Comparison of ENCODE assay signal across 8 cellular contexts in genomic region chr1:18903313-18903671, GRCh38.
A peak's percentile ranks its signal among the peaks of the same experiment; 100 is the strongest.
DNase-seq lines count a peak whose midpoint lies in the region; ATAC-seq and TF ChIP-seq lines count a peak whose summit lies in the region.

No MANE protein-coding gene starts in this region.

- H3K9ac ChIP-seq in BLaER1: peak overlapping the region; percentile 97
- H3K9ac ChIP-seq in duodenal mucosa (ENCODE audit: low read depth in 1 of 2, low read length in 2 of 2): peak overlapping the region; percentile 25 to 75

- H3K4me2 ChIP-seq in BLaER1: peak overlapping the region; percentile 99

- H3K9me3 Mint-ChIP-seq in nephron: no peaks in the 10 kb centered on the region

- H3K27me3 ChIP-seq in BLaER1 (no peaks in the 10 kb centered on the region), duodenal mucosa (ENCODE audit: control insufficient read depth in 1 of 2, insufficient read depth in 2 of 2, low read length in 2 of 2) (no peaks in the 10 kb centered on the region)

- peaks cover 80% of the 10 kb centered on the region for H3K4me1 Mint-ChIP-seq in nephron

- H3K27ac ChIP-seq in BLaER1 (peak overlapping the region; percentile 99), duodenal mucosa (ENCODE audit: low read depth, low read length) (no peak overlapping the region)

- H3K9me3 ChIP-seq in BLaER1 (no peaks in the 10 kb centered on the region), duodenal mucosa (ENCODE audit: control insufficient read depth in 1 of 2, low read length in 2 of 2) (no peaks in the 10 kb centered on the region)

- H3K36me3 ChIP-seq in BLaER1 (peaks cover 5% of the 10 kb centered on the region; the same call in 1 of the 2 replicates), duodenal mucosa (ENCODE audit: control insufficient read depth in 1 of 2, insufficient read depth in 2 of 2, low read length in 2 of 2) (peaks cover 0 to 4% of the 10 kb centered on the region in 2 donors)

- H3K4me1 ChIP-seq in BLaER1 (peaks cover 86% of the 10 kb centered on the region), duodenal mucosa (ENCODE audit: control insufficient read depth in 1 of 2, insufficient read depth in 2 of 2, low read length in 2 of 2) (peaks cover 8 to 12% of the 10 kb centered on the region in 2 donors)

- ATAC-seq in GM21723 (IDR thresholded peaks at IDR 0.05; ENCODE audit: unreplicated experiment): no peak

- H3K4me3 Mint-ChIP-seq in nephron: peak overlapping the region; percentile 86 to 98 (median 89)

- H3K4me3 ChIP-seq in BLaER1: peak overlapping the region; percentile 95
- peak overlapping the region; percentile 71 for H3K4me3 ChIP-seq in LNCaP clone FGC (ENCODE audit: low read depth, low read length)
- H3K4me3 ChIP-seq in duodenal mucosa (ENCODE audit: low read depth in 1 of 2, low read length in 2 of 2): peak overlapping the region; percentile 76 to 81

- peaks cover 6% of the 10 kb centered on the region for H3K36me3 Mint-ChIP-seq in nephron (ENCODE audit: low read depth)

- DNase-seq in LNCaP clone FGC (ENCODE audit: low read depth) (peak; percentile 59), NCI-H524 treated with DMSO at 0.1 percent for 48 hours (lab: John Stamatoyannopoulos, UW) (no peak)
- DNase-seq in stimulated activated CD4-positive, alpha-beta T cell treated with anti-CD3 and anti-CD28 coated beads, Interleukin-15, amount 100 ng/mL, for 24 hours: no peak
- DNase-seq in stimulated activated naive CD4-positive, alpha-beta T cell treated with Interleukin-2 at 50 U/mL for 16 hours (lab: John Stamatoyannopoulos, UW): no peak

- peak overlapping the region; percentile 100 for H3K27ac Mint-ChIP-seq in nephron

- H4K20me1 ChIP-seq in BLaER1: peaks cover 19% of the 10 kb centered on the region; the same call in 1 of the 2 replicates

- H3K27me3 Mint-ChIP-seq in nephron (ENCODE audit: low read depth): peaks cover 4% of the 10 kb centered on the region

- TF ChIP-seq CTCF in LNCaP clone FGC (IDR thresholded peaks at IDR 0.05; ENCODE audit: control insufficient read depth, extremely low read depth, insufficient read depth) (no peak), nephron (IDR thresholded peaks at IDR 0.05; ENCODE audit: unreplicated experiment in 3 of 3) (no peak)
